ENCODE assay signal across 8 cellular contexts in genomic region chr7:23546897-23547572, GRCh38. TPM values are rescaled to one million over a fixed set of nuclear protein-coding genes. Genes with fewer than 3 reads are reported as not detected.
DNase-seq lines count a peak whose midpoint lies in the region; ATAC-seq, FAIRE-seq and TF ChIP-seq lines count a peak whose summit lies in the region.

No MANE protein-coding gene starts in this region.

- peak; percentile 92 for FAIRE-seq in RCC 7860 (lab: Jason Lieb, UNC)

- no peaks in the 10 kb centered on the region for H3K9me3 Mint-ChIP-seq in activated T-cell treated with anti-CD3 and anti-CD28 coated beads, Interleukin-2, amount 50 U/mL, for 4 hours

- H3K4me2 ChIP-seq in fibroblast of lung (ENCODE audit: extremely low read depth, insufficient read depth, low read length), result no peak overlapping the region
- H3K4me2 ChIP-seq in neuronal stem cell (ENCODE audit: insufficient read depth, low read length, poor library complexity, severe bottlenecking), result no peak overlapping the region

- H3K27ac ChIP-seq in fibroblast of lung (ENCODE audit: insufficient read depth, low read length), result no peak overlapping the region
- no peak overlapping the region for H3K27ac ChIP-seq in neuronal stem cell (replicated peaks; ENCODE audit: low read length)

- H2BK15ac ChIP-seq in neuronal stem cell (ENCODE audit: low read length), result no peak overlapping the region

- H3K27me3 ChIP-seq in fibroblast of lung (ENCODE audit: control insufficient read depth, insufficient read depth, low read length) (peaks cover 2% of the 10 kb centered on the region), neuronal stem cell (ENCODE audit: control insufficient read depth in 3 of 3, insufficient read depth in 3 of 3, low read depth in 1 of 3, low read length in 3 of 3) (no peaks in the 10 kb centered on the region)

- H3K9ac ChIP-seq in fibroblast of lung (ENCODE audit: insufficient read depth, low read length), result no peak overlapping the region
- no peak overlapping the region for H3K9ac ChIP-seq in neuronal stem cell (ENCODE audit: low read depth, low read length, poor library complexity)

- no peak overlapping the region for H2AFZ ChIP-seq in fibroblast of lung (ENCODE audit: low read length)
- no peak overlapping the region for H2AFZ ChIP-seq in neuronal stem cell (ENCODE audit: low read length)

- H2AK5ac ChIP-seq in neuronal stem cell (ENCODE audit: low read depth, low read length), result no peak overlapping the region

- peak; percentile 96 for DNase-seq in DMS53 (lab: John Stamatoyannopoulos, UW)
- peak; percentile 91 for DNase-seq in LHCN-M2 (ENCODE audit: low read depth)
- DNase-seq in RCC 7860 (ENCODE audit: low spot score), result peak; percentile 84
- peak; percentile 65 for DNase-seq in activated T-cell treated with anti-CD3 and anti-CD28 coated beads, Interleukin-2, amount 50 U/mL, for 4 hours
- DNase-seq in fibroblast of lung (ENCODE audit: low read depth in 2 of 2), result peak; percentile 83 to 94
- DNase-seq in neuronal stem cell (ENCODE audit: low spot score), result peak; percentile 88
- peak; percentile 97 for DNase-seq in superior temporal gyrus (ENCODE audit: extremely low spot score)

- no peak overlapping the region for H4K91ac ChIP-seq in neuronal stem cell (ENCODE audit: low read depth, low read length, poor library complexity)

- no peak overlapping the region for H3K4me3 ChIP-seq in fibroblast of lung (replicated peaks in 1 of 4; ENCODE audit: control extremely low read depth in 1 of 4, insufficient read depth in 1 of 4, low read depth in 3 of 4, low read length in 4 of 4)
- H3K4me3 ChIP-seq in neuronal stem cell (ENCODE audit: low read length in 2 of 2), result no peak overlapping the region

- H3K14ac ChIP-seq in neuronal stem cell (ENCODE audit: low read length), result no peak overlapping the region

- H3K18ac ChIP-seq in neuronal stem cell (ENCODE audit: low read length), result no peak overlapping the region

- no peak overlapping the region for H2BK12ac ChIP-seq in neuronal stem cell (ENCODE audit: low read length)

- peaks cover 6% of the 10 kb centered on the region for H3K4me1 Mint-ChIP-seq in activated T-cell treated with anti-CD3 and anti-CD28 coated beads, Interleukin-2, amount 50 U/mL, for 4 hours (ENCODE audit: low read depth)

- H3K4me1 ChIP-seq in fibroblast of lung (ENCODE audit: control insufficient read depth, extremely low read depth, insufficient read depth, low read length) (no peaks in the 10 kb centered on the region), neuronal stem cell (ENCODE audit: control insufficient read depth in 2 of 2, insufficient read depth in 1 of 2, low read depth in 1 of 2, low read length in 2 of 2) (no peaks in the 10 kb centered on the region)

- no CpG with 5 or more reads among the region's 13 CpGs for WGBS in neuronal stem cell (ENCODE audit: extremely low coverage in 2 of 2, insufficient read length in 2 of 2, insufficient replicate concordance in 1 of 2), 2 donors

- no peak overlapping the region for H4K8ac ChIP-seq in neuronal stem cell (ENCODE audit: low read depth, low read length)

- H3K36me3 ChIP-seq in fibroblast of lung (ENCODE audit: control insufficient read depth, insufficient read depth, low read length) (no peaks in the 10 kb centered on the region), neuronal stem cell (replicated peaks in 1 of 2; ENCODE audit: control insufficient read depth in 2 of 2, insufficient read depth in 2 of 2, low read length in 2 of 2) (no peaks in the 10 kb centered on the region)

- no peaks in the 10 kb centered on the region for H3K79me2 ChIP-seq in fibroblast of lung (ENCODE audit: control insufficient read depth, insufficient read depth, low read length)

- H3K79me1 ChIP-seq in neuronal stem cell (ENCODE audit: low read depth, low read length), result no peaks in the 10 kb centered on the region

- H3K4ac ChIP-seq in neuronal stem cell (ENCODE audit: low read length), result no peak overlapping the region

- H3K9me3 ChIP-seq in fibroblast of lung (ENCODE audit: control insufficient read depth, insufficient read depth, low read depth, low read length) (no peaks in the 10 kb centered on the region), neuronal stem cell (replicated peaks in 1 of 2; ENCODE audit: control insufficient read depth in 2 of 2, insufficient read depth in 1 of 2, low read depth in 1 of 2, low read length in 2 of 2) (no peaks in the 10 kb centered on the region)

- H2BK120ac ChIP-seq in neuronal stem cell (ENCODE audit: low read depth, low read length), result no peak overlapping the region

- H2BK5ac ChIP-seq in neuronal stem cell (ENCODE audit: low read length), result no peak overlapping the region

- no peaks in the 10 kb centered on the region for H3K27me3 Mint-ChIP-seq in activated T-cell treated with anti-CD3 and anti-CD28 coated beads, Interleukin-2, amount 50 U/mL, for 4 hours (ENCODE audit: low read depth)

- peak; percentile 76 for ATAC-seq in GM21723 (IDR thresholded peaks at IDR 0.05; ENCODE audit: unreplicated experiment)
- ATAC-seq in activated T-cell treated with anti-CD3 and anti-CD28 coated beads, Interleukin-2, amount 50 U/mL, for 4 hours, result peak; percentile 92 to 93

- TF ChIP-seq CTCF in fibroblast of lung (conservative IDR thresholded peaks at IDR 0.05 in 1 of 2, IDR thresholded peaks at IDR 0.05 in 1 of 2; ENCODE audit: low read depth in 1 of 2, low read length in 2 of 2), result peak; percentile 92 to 94

- no peaks in the 10 kb centered on the region for H3K36me3 Mint-ChIP-seq in activated T-cell treated with anti-CD3 and anti-CD28 coated beads, Interleukin-2, amount 50 U/mL, for 4 hours (ENCODE audit: insufficient read depth)

- no peak overlapping the region for H3K4me3 Mint-ChIP-seq in activated T-cell treated with anti-CD3 and anti-CD28 coated beads, Interleukin-2, amount 50 U/mL, for 4 hours

- H4K20me1 ChIP-seq in fibroblast of lung (ENCODE audit: control insufficient read depth, extremely low read depth, insufficient read depth, low read length), result no peaks in the 10 kb centered on the region

- no peak overlapping the region for H3K23ac ChIP-seq in neuronal stem cell (ENCODE audit: low read depth, low read length, poor library complexity)

RNA-seq across cellular contexts. Expression of gene TRA2A, which starts 15.3 kb away (rescaled TPM):
- total RNA-seq in LHCN-M2 (2014; rRNA removed), result 26.7 and 33.0 TPM in 2 replicates
- polyA plus RNA-seq in LHCN-M2 (2012), result 36.3 TPM
- total RNA-seq in activated T-cell treated with anti-CD3 and anti-CD28 coated beads, Interleukin-2, amount 50 U/mL, for 4 hours, result 10 to 100 TPM; 73.3 to 82.8 (median 74.5) TPM
- 17.2 and 30.4 TPM in 2 replicates for total RNA-seq in fibroblast of lung
- 57.9 and 85.7 TPM in 2 replicates for polyA plus RNA-seq in fibroblast of lung
- 50.9 and 57.5 TPM in 2 replicates for polyA plus RNA-seq in fibroblast of lung (2012)
- polyA minus RNA-seq in fibroblast of lung (ENCODE audit: low replicate concordance), result 20.7 and 40.0 TPM in 2 replicates
- polyA plus RNA-seq in neuronal stem cell (2013, experiment 1 of 2), result 93.0 TPM
- 96.4 TPM for polyA plus RNA-seq in neuronal stem cell (2013, experiment 2 of 2)

RNA-seq across cellular contexts. Expression of gene CCDC126, which starts 50.1 kb away (rescaled TPM):
- total RNA-seq in LHCN-M2 (2014; rRNA removed) (8.1 and 12.6 TPM in 2 replicates), fibroblast of lung (9.7 and 10.8 TPM in 2 replicates)
- 4.3 TPM for polyA plus RNA-seq in LHCN-M2 (2012)
- total RNA-seq in activated T-cell treated with anti-CD3 and anti-CD28 coated beads, Interleukin-2, amount 50 U/mL, for 4 hours, result 1 to 10 TPM; 6.6 to 9.5 (median 6.6) TPM
- polyA plus RNA-seq in fibroblast of lung, result 4.8 and 7.1 TPM in 2 replicates
- 3.2 and 4.2 TPM in 2 replicates for polyA plus RNA-seq in fibroblast of lung (2012)
- not detected in 2 replicates for polyA minus RNA-seq in fibroblast of lung (ENCODE audit: low replicate concordance)
- 8.3 TPM for polyA plus RNA-seq in neuronal stem cell (2013, experiment 1 of 2)
- polyA plus RNA-seq in neuronal stem cell (2013, experiment 2 of 2), result 7.8 TPM
